In the genomic region with DNA sequence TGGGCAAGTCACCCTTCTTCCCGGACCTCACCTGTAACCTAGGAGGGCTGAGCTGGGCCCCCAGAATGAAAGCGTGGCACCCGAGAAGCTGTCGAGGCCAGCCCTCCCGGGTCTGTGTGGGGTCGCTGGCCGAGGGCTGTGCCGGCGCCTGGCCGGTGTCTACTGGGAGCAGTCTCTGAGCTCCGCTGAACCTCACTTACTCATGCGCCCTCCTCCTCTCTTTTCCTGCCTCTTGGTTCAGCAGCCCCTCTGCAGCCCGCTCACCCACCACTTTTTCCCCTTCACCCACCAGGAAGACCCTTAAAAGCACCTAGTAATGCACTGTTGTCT, we compare ENCODE assay signal across 8 cellular contexts. TPM values are rescaled to one million over a fixed set of nuclear protein-coding genes. Genes with fewer than 3 reads are reported as not detected.
DNase-seq lines count a peak whose midpoint lies in the region; ATAC-seq and TF ChIP-seq lines count a peak whose summit lies in the region.

No MANE protein-coding gene starts in this region.

- TF ChIP-seq CTCF in NB4 (IDR thresholded peaks at IDR 0.05; ENCODE audit: low read depth, low read length) (no peak), dorsolateral prefrontal cortex (IDR thresholded peaks at IDR 0.05 in 54 of 56, conservative IDR thresholded peaks at IDR 0.05 in 2 of 56; ENCODE audit: low read depth in 1 of 56, partially characterized antibody in 56 of 56) (no peak)

- H3K4me3 ChIP-seq in ACC112 (ENCODE audit: low read depth, low read length): peak overlapping the region; percentile 81
- peak overlapping the region; percentile 59 for H3K4me3 ChIP-seq in NB4 (ENCODE audit: low read depth, low read length)
- H3K4me3 ChIP-seq in dorsolateral prefrontal cortex: peak overlapping the region; percentile 62 to 97 (median 85)
- peak overlapping the region; percentile 70 for H3K4me3 ChIP-seq in mucosa of stomach (ENCODE audit: low read length)

- peak; percentile 19 for ATAC-seq in GM21390 (IDR thresholded peaks at IDR 0.05; ENCODE audit: unreplicated experiment)

- DNase-seq in NB4 (ENCODE audit: low read depth) (no peak), dorsolateral prefrontal cortex (no peak), NCI-H748 treated with DMSO at 0.1 percent for 48 hours (lab: John Stamatoyannopoulos, UW) (no peak), COLO829 (ENCODE audit: low spot score) (no peak), NAMALWA (ENCODE audit: low spot score) (no peak)

- intact Hi-C loops in dorsolateral prefrontal cortex (cut with DNase I): no loop called here

- no peaks in the 10 kb centered on the region for H3K36me3 ChIP-seq in ACC112 (ENCODE audit: insufficient read depth, low read length)
- no peaks in the 10 kb centered on the region for H3K36me3 ChIP-seq in mucosa of stomach (ENCODE audit: control insufficient read depth, insufficient read depth, low read length)

- H3K4me1 ChIP-seq in ACC112 (ENCODE audit: control insufficient read depth, insufficient read depth, low read length, unreplicated experiment) (no peaks in the 10 kb centered on the region), mucosa of stomach (ENCODE audit: control insufficient read depth, insufficient read depth, low read length) (no peaks in the 10 kb centered on the region)

- no peak for TF ChIP-seq POLR2A in NB4 (IDR thresholded peaks at IDR 0.05; ENCODE audit: extremely low read depth, insufficient read length)

- H3K27ac ChIP-seq in ACC112 (ENCODE audit: low read depth, low read length): no peak overlapping the region
- peak overlapping the region in 10 of 59 donors; percentile 8 to 54 (median 44) for H3K27ac ChIP-seq in dorsolateral prefrontal cortex

- H3K27me3 ChIP-seq in ACC112 (ENCODE audit: insufficient read depth, low read length) (no peaks in the 10 kb centered on the region), dorsolateral prefrontal cortex (no peaks in the 10 kb centered on the region), mucosa of stomach (ENCODE audit: control insufficient read depth, insufficient read depth, low read length) (no peaks in the 10 kb centered on the region)

- peak overlapping the region; percentile 67 for H3K9ac ChIP-seq in mucosa of stomach (ENCODE audit: low read length)

- H3K79me2 ChIP-seq in ACC112 (ENCODE audit: control insufficient read depth, insufficient read depth, low read length, unreplicated experiment): no peaks in the 10 kb centered on the region

- H3K9me3 ChIP-seq in mucosa of stomach (ENCODE audit: control insufficient read depth, low read length): no peaks in the 10 kb centered on the region

- peak overlapping the region; percentile 70 for H2AFZ ChIP-seq in ACC112 (ENCODE audit: low read length, unreplicated experiment)

RNA-seq across cellular contexts. Expression of a gene that starts 0.4 kb away (rescaled TPM):
- total RNA-seq in dorsolateral prefrontal cortex: 10 to 100 TPM in 2 of 120 experiments, 1 to 10 TPM in 118; 2.2 to 11.8 (median 6.6) TPM

RNA-seq across cellular contexts. Expression of a gene that starts 32.4 kb away (rescaled TPM):
- 100 to 1,000 TPM in 14 of 120 experiments, 10 to 100 TPM in 106; 40.4 to 112 (median 82.1) TPM for total RNA-seq in dorsolateral prefrontal cortex

RNA-seq across cellular contexts. Expression of a gene that starts 57.5 kb away (rescaled TPM):
- 1 to 10 TPM in 73 of 120 experiments, under 1 TPM in 40, not detected in 7; 0.17 to 4.6 (median 1.5) TPM for total RNA-seq in dorsolateral prefrontal cortex
